Comparison of ENCODE assay signal across 26 cellular contexts in genomic region chr2:61816480-61817355, GRCh38. TPM values are rescaled to one million over a fixed set of nuclear protein-coding genes. Genes with fewer than 3 reads are reported as not detected.
DNase-seq lines count a peak whose midpoint lies in the region; ATAC-seq, FAIRE-seq and TF ChIP-seq lines count a peak whose summit lies in the region.
"Had no signal": no experiment of that assay in that cellular context is flagged by ENCODE, and none has a peak within 500 bp of the region (broad histone marks: within the 10 kb centered on the region; RNA-seq: fewer than 3 reads in every experiment).

No MANE protein-coding gene starts in this region.

- no peak overlapping the region for H3K9ac ChIP-seq in GM12878 (ENCODE audit: control insufficient read depth, insufficient read depth, low read length)

- no peaks in the 10 kb centered on the region for H3K36me3 Mint-ChIP-seq in GM23338 (ENCODE audit: low read depth)
- H3K36me3 Mint-ChIP-seq: activated naive CD4-positive, alpha-beta T cell treated with anti-CD3 and anti-CD28 coated beads, Interleukin-2, amount 10 ng/mL, durations not matched to agents 7 days and 5 days; stimulated activated effector memory CD8-positive, alpha-beta T cell treated with anti-CD3 and anti-CD28 coated beads, Interleukin-12 subunit alpha, Interleukin-12 subunit beta, amount 100 ng/mL, for 72 hours had no signal

- H3K27ac ChIP-seq in GM23338 (ENCODE audit: low read depth) (no peak overlapping the region), GM12878 (ENCODE audit: control insufficient read depth, insufficient read depth) (no peak overlapping the region)
- H3K27ac ChIP-seq: ascending aorta, SJSA1, testis had no signal

- POLR2A ChIA-PET in GM12878 (lab: Charles Lee): no interaction called here

- TF ChIP-seq POLR2A in GM12878 (IDR thresholded peaks at IDR 0.05; ENCODE audit: low read depth, low read length): no peak

- ATAC-seq in GM23338 (peak; percentile 41; the same call in 1 of the 3 replicates), GM12878 (no peak), HG02938 (IDR thresholded peaks at IDR 0.05; ENCODE audit: unreplicated experiment) (no peak), HG02884 (IDR thresholded peaks at IDR 0.05; ENCODE audit: unreplicated experiment) (no peak)
- ATAC-seq: activated CD8-positive, alpha-beta T cell treated with anti-CD3 and anti-CD28 coated beads for 36 hours; activated T-cell treated with anti-CD3 and anti-CD28 coated beads, Interleukin-2, amount 50 U/mL, for 4 hours; stimulated activated effector memory CD8-positive, alpha-beta T cell treated with anti-CD3 and anti-CD28 coated beads, Interleukin-12 subunit alpha, Interleukin-12 subunit beta, amount 100 ng/mL, for 72 hours had no signal

- no TSS peak for BruUV-seq in GM12878 (replicated peaks; lab: Mats Ljungman, UMichigan)

- WGBS in GM12878 (ENCODE audit: insufficient coverage, insufficient replicate concordance, low lambda C conversion rate, missing lambda C conversion rate): 69% methylated on average over 20 of the region's 20 CpGs

- H3K4me3 ChIP-seq in GM23338 (no peak overlapping the region), GM12878 (no peak overlapping the region), retinal pigment epithelial cell (ENCODE audit: low read length) (peak overlapping the region; percentile 20)
- H3K4me3 ChIP-seq: ascending aorta, SJSA1, testis had no signal

- peak; percentile 35 for FAIRE-seq in GM12878 (lab: Jason Lieb, UNC)
- FAIRE-seq: GM18507, keratinocyte had no signal

- H3K9me3 Mint-ChIP-seq in GM23338: no peaks in the 10 kb centered on the region
- H3K9me3 Mint-ChIP-seq: activated B cell treated with CpG ODN at 0.5 μM for 24 hours; activated CD8-positive, alpha-beta T cell treated with anti-CD3 and anti-CD28 coated beads for 36 hours; activated naive CD4-positive, alpha-beta T cell treated with anti-CD3 and anti-CD28 coated beads, Interleukin-2, amount 10 ng/mL, durations not matched to agents 7 days and 5 days; activated T-cell treated with anti-CD3 and anti-CD28 coated beads, Interleukin-2, amount 50 U/mL, for 4 hours; endodermal cell; stimulated activated effector memory CD8-positive, alpha-beta T cell treated with anti-CD3 and anti-CD28 coated beads, Interleukin-12 subunit alpha, Interleukin-12 subunit beta, amount 100 ng/mL, for 72 hours; T-helper 2 cell treated with Interferon-gamma antibody and Interleukin-4, amounts not matched to agents 5 μg/mL and 100 μg/mL, for 36 hours had no signal

- H3K79me2 ChIP-seq in GM23338 (replicated peaks; ENCODE audit: insufficient read depth) (no peaks in the 10 kb centered on the region), GM12878 (ENCODE audit: control insufficient read depth, insufficient read depth, low read length) (no peaks in the 10 kb centered on the region)

- H3K9me2 ChIP-seq in GM23338 (ENCODE audit: insufficient read depth): no peaks in the 10 kb centered on the region

- no peaks in the 10 kb centered on the region for H3F3A ChIP-seq in GM23338 (replicated peaks; ENCODE audit: low read depth)

- no peaks in the 10 kb centered on the region for H3K27me3 ChIP-seq in GM23338 (ENCODE audit: insufficient read depth)
- H3K27me3 ChIP-seq in GM12878 (replicated peaks in 1 of 2; ENCODE audit: control insufficient read depth in 2 of 2, insufficient read depth in 2 of 2, low read length in 1 of 2): no peaks in the 10 kb centered on the region; a peak in 1 of 4 replicates
- H3K27me3 ChIP-seq: ascending aorta, SJSA1, testis had no signal

- H3K4me1 ChIP-seq in GM23338 (ENCODE audit: insufficient read depth) (no peaks in the 10 kb centered on the region), GM12878 (ENCODE audit: control insufficient read depth, insufficient read depth, low read length) (no peaks in the 10 kb centered on the region)
- H3K4me1 ChIP-seq: ascending aorta, SJSA1, testis had no signal

- DNase-seq in GM23338 (ENCODE audit: low spot score) (no peak), GM12878 (ENCODE audit: low read depth, low spot score) (no peak), iPS-NIHi11 (ENCODE audit: low spot score) (peak; percentile 12), retinal pigment epithelial cell (ENCODE audit: low read depth) (peak; percentile 84), activated T-cell treated with anti-CD3 and anti-CD28 coated beads for 4 hours (no peak)
- DNase-seq: activated B cell treated with CpG ODN at 0.5 μM for 24 hours; activated CD8-positive, alpha-beta T cell treated with anti-CD3 and anti-CD28 coated beads for 36 hours; activated naive CD4-positive, alpha-beta T cell treated with anti-CD3 and anti-CD28 coated beads, Interleukin-2, amount 10 ng/mL, durations not matched to agents 7 days and 5 days; activated T-cell treated with anti-CD3 and anti-CD28 coated beads, Interleukin-2, amount 50 U/mL, for 4 hours; AML-193; DND-41; endodermal cell; GOT3; hippocampal formation; mesendoderm; NCI-H1436; NCI-H748 treated with DMSO at 0.1 percent for 48 hours; testis had no signal

- H3K4me1 Mint-ChIP-seq in GM23338: no peaks in the 10 kb centered on the region; the same call in 2 of the 3 replicates
- H3K4me1 Mint-ChIP-seq: activated B cell treated with CpG ODN at 0.5 μM for 24 hours; activated naive CD4-positive, alpha-beta T cell treated with anti-CD3 and anti-CD28 coated beads, Interleukin-2, amount 10 ng/mL, durations not matched to agents 7 days and 5 days; endodermal cell; stimulated activated effector memory CD8-positive, alpha-beta T cell treated with anti-CD3 and anti-CD28 coated beads, Interleukin-12 subunit alpha, Interleukin-12 subunit beta, amount 100 ng/mL, for 72 hours had no signal

- TF ChIP-seq CTCF in GM23338 (conservative IDR thresholded peaks at IDR 0.05; ENCODE audit: low read depth in 2 of 2) (no peak), GM12878 (IDR thresholded peaks at IDR 0.05 in 2 of 3, conservative IDR thresholded peaks at IDR 0.05 in 1 of 3; ENCODE audit: control insufficient read depth in 2 of 3, extremely low read depth in 1 of 3, insufficient read depth in 1 of 3, low read depth in 3 of 3, low read length in 3 of 3) (no peak), retinal pigment epithelial cell (conservative IDR thresholded peaks at IDR 0.05; ENCODE audit: low read depth, low read length) (no peak)

- H2AFZ ChIP-seq in GM23338: peak overlapping the region; percentile 96; the same call in 1 of the 2 replicates
- H2AFZ ChIP-seq in GM12878 (ENCODE audit: control insufficient read depth, low read depth, low read length): no peak overlapping the region

- RAD21 ChIA-PET in GM12878 (lab: Charles Lee; ENCODE audit: unreplicated experiment): no interaction called here

- intact Hi-C loops in GM12878 (cut with micrococcal nuclease; ENCODE audit: unreplicated experiment): no loop called here

- no peak overlapping the region for H3K4me3 Mint-ChIP-seq in GM23338
- H3K4me3 Mint-ChIP-seq: activated B cell treated with CpG ODN at 0.5 μM for 24 hours; activated CD8-positive, alpha-beta T cell treated with anti-CD3 and anti-CD28 coated beads for 36 hours; activated naive CD4-positive, alpha-beta T cell treated with anti-CD3 and anti-CD28 coated beads, Interleukin-2, amount 10 ng/mL, durations not matched to agents 7 days and 5 days; activated T-cell treated with anti-CD3 and anti-CD28 coated beads, Interleukin-2, amount 50 U/mL, for 4 hours; endodermal cell; stimulated activated effector memory CD8-positive, alpha-beta T cell treated with anti-CD3 and anti-CD28 coated beads, Interleukin-12 subunit alpha, Interleukin-12 subunit beta, amount 100 ng/mL, for 72 hours; T-helper 2 cell treated with Interferon-gamma antibody and Interleukin-4, amounts not matched to agents 5 μg/mL and 100 μg/mL, for 36 hours had no signal

- in situ Hi-C loops in GM12878 (cut with MboI): no loop called here

- SMC1A ChIA-PET in GM12878 (lab: Charles Lee; ENCODE audit: uncharacterized antibody, unreplicated experiment): no interaction called here

- H3K27ac Mint-ChIP-seq in GM23338: no peak overlapping the region
- H3K27ac Mint-ChIP-seq: activated B cell treated with CpG ODN at 0.5 μM for 24 hours; activated CD8-positive, alpha-beta T cell treated with anti-CD3 and anti-CD28 coated beads for 36 hours; activated naive CD4-positive, alpha-beta T cell treated with anti-CD3 and anti-CD28 coated beads, Interleukin-2, amount 10 ng/mL, durations not matched to agents 7 days and 5 days; endodermal cell; stimulated activated effector memory CD8-positive, alpha-beta T cell treated with anti-CD3 and anti-CD28 coated beads, Interleukin-12 subunit alpha, Interleukin-12 subunit beta, amount 100 ng/mL, for 72 hours; T-helper 2 cell treated with Interferon-gamma antibody and Interleukin-4, amounts not matched to agents 5 μg/mL and 100 μg/mL, for 36 hours had no signal

- H3K36me3 ChIP-seq in GM23338 (ENCODE audit: insufficient read depth): no peaks in the 10 kb centered on the region
- no peaks in the 10 kb centered on the region for H3K36me3 ChIP-seq in GM12878 (ENCODE audit: control insufficient read depth in 2 of 2, insufficient read depth in 2 of 2, low read length in 1 of 2)
- H3K36me3 ChIP-seq: ascending aorta, SJSA1 had no signal

- no peak for TF ChIP-seq RAD21 in GM12878 (IDR thresholded peaks at IDR 0.05; ENCODE audit: insufficient read depth, low read depth, low read length)

- peaks cover 3% of the 10 kb centered on the region for H3K27me3 Mint-ChIP-seq in GM23338 (ENCODE audit: insufficient read depth, low read depth, poor library complexity)
- H3K27me3 Mint-ChIP-seq: activated CD8-positive, alpha-beta T cell treated with anti-CD3 and anti-CD28 coated beads for 36 hours had no signal

- H3K4me2 ChIP-seq in GM23338: no peak overlapping the region
- H3K4me2 ChIP-seq in GM12878 (ENCODE audit: control insufficient read depth, insufficient read depth): no peak overlapping the region

- no peaks in the 10 kb centered on the region for H3K9me3 ChIP-seq in GM12878 (replicated peaks; ENCODE audit: control insufficient read depth, insufficient read depth, low read length)
- H3K9me3 ChIP-seq: ascending aorta, SJSA1, testis had no signal

- CTCF ChIA-PET in GM12878 (lab: Yijun Ruan, JAX): interaction anchor here (0.6 kb wide), 2 partner anchors 161 to 390 kb away, joined by 3 to 4 read pairs; no protein-coding TSS in a partner anchor

- TF ChIP-seq EP300 in GM12878 (IDR thresholded peaks at IDR 0.05; ENCODE audit: borderline replicate concordance in 1 of 2, control insufficient read depth in 1 of 2, low read depth in 2 of 2, low read length in 2 of 2): no peak

- no peaks in the 10 kb centered on the region for H4K20me1 ChIP-seq in GM23338 (replicated peaks; ENCODE audit: insufficient read depth)
- no peaks in the 10 kb centered on the region for H4K20me1 ChIP-seq in GM12878 (ENCODE audit: control insufficient read depth, insufficient read depth)

RNA-seq across cellular contexts. Expression of gene FAM161A, which starts 37.1 kb away (rescaled TPM):
- 13.1 and 16.2 TPM in 2 replicates for total RNA-seq in GM23338 (2014; rRNA removed; shearing (Covaris generic))
- polyA plus RNA-seq in GM23338 (2016; fragmentation: Nextera tagmentation; extraction: Ambion mirVana) (24.8 and 27.4 TPM in 2 replicates), GM12878 (2011; rRNA removed) (2.2 and 3.3 TPM in 2 replicates), GM12878 (2014; fragmentation: Illumina TruSeq; extraction: Trizol) (12.2 and 18.4 TPM in 2 replicates), GM12878 (2014; fragmentation: Nextera tagmentation; extraction: Ambion mirVana) (1 to 10 TPM; 4.3 to 5.4 TPM), GM12878 (2014; rRNA removed) (9.7 and 10.7 TPM in 2 replicates), GM12878 (2016; fragmentation: Nextera tagmentation; extraction: Ambion mirVana) (10 to 100 TPM; 10.2 to 10.6 TPM)
- total RNA-seq in GM12878 (2013; cell fraction: nucleolus; rRNA removed): 21.5 and 21.9 TPM in 2 replicates
- total RNA-seq in GM12878 (2014; rRNA removed) (5.8 and 7.5 TPM in 2 replicates), GM12878 (2014; rRNA removed; fragmentation: Illumina TruSeq; extraction: Trizol) (11.9 and 13.5 TPM in 2 replicates), GM12878 (2021) (6.9 and 7.0 TPM in 2 replicates)
- polyA plus RNA-seq in GM12878 (2011; ENCODE audit: low read depth): 2.6 TPM
- polyA plus RNA-seq in GM12878 (2011; cell fraction: cytosol; rRNA removed): 0.84 and 0.88 TPM in 2 replicates
- 1.1 and 2.2 TPM in 2 replicates for polyA plus RNA-seq in GM12878 (2011; cell fraction: nucleus; rRNA removed)
- 4.6 and 5.4 TPM in 2 replicates for polyA plus RNA-seq in GM12878 (2012)
- polyA minus RNA-seq in GM12878 (2011; rRNA and poly(A)+ RNA removed): 1.1 and 1.6 TPM in 2 replicates
- polyA minus RNA-seq in GM12878 (2011; cell fraction: cytosol; rRNA and poly(A)+ RNA removed): 0.42 and 1.1 TPM in 2 replicates
- polyA minus RNA-seq in GM12878 (2011; cell fraction: nucleus; rRNA and poly(A)+ RNA removed): 0.86 and 1.2 TPM in 2 replicates
- total RNA-seq: ascending aorta had no signal

Comparison
In these comparisons a context has a peak if more than half of its experiments do, and no peak if none do; other contexts are left out.
1. DNase-seq: peak in iPS-NIHi11 (single experiment) and retinal pigment epithelial cell (single experiment); none in GM23338 (single experiment), GM12878 (single experiment) and activated T-cell treated with anti-CD3 and anti-CD28 coated beads for 4 hours (single experiment).